ENCODE assay signal across 8 cellular contexts in genomic region chr4:40525811-40526598, GRCh38.
DNase-seq lines count a peak whose midpoint lies in the region; ATAC-seq and TF ChIP-seq lines count a peak whose summit lies in the region.

No MANE protein-coding gene starts in this region.

- peaks cover 6% of the 10 kb centered on the region for H3K4me1 ChIP-seq in RWPE2 (ENCODE audit: insufficient read depth, poor library complexity, severe bottlenecking)
- no peaks in the 10 kb centered on the region for H3K4me1 ChIP-seq in colonic mucosa

- no peak for TF ChIP-seq CTCF in AG09319 (IDR thresholded peaks at IDR 0.05; ENCODE audit: low read depth, low read length)
- no peak for TF ChIP-seq CTCF in RWPE2 (IDR thresholded peaks at IDR 0.05; ENCODE audit: poor library complexity, severe bottlenecking)
- TF ChIP-seq CTCF in fibroblast of villous mesenchyme (IDR thresholded peaks at IDR 0.05; ENCODE audit: insufficient read depth, low read depth, low read length), result no peak
- no peak for TF ChIP-seq CTCF in omental fat pad (IDR thresholded peaks at IDR 0.05)
- no peak for TF ChIP-seq CTCF in colonic mucosa (IDR thresholded peaks at IDR 0.05)

- H3K36me3 ChIP-seq in RWPE2 (ENCODE audit: low read depth) (no peaks in the 10 kb centered on the region), colonic mucosa (no peaks in the 10 kb centered on the region)

- peak overlapping the region in 1 of 2 donors; percentile 46 for H3K9ac ChIP-seq in colonic mucosa (ENCODE audit: low read depth in 2 of 2, low read length in 2 of 2)

- H3K4me3 ChIP-seq in RWPE2 (ENCODE audit: severe bottlenecking) (no peak overlapping the region), fibroblast of villous mesenchyme (ENCODE audit: low read depth, low read length) (no peak overlapping the region), colonic mucosa (no peak overlapping the region)

- H3K27ac ChIP-seq in RWPE2 (ENCODE audit: poor library complexity, severe bottlenecking) (no peak overlapping the region), colonic mucosa (no peak overlapping the region)

- intact Hi-C loops in colonic mucosa (cut with DNase I), result no loop called here

- peak; percentile 75 for DNase-seq in AG09319 (ENCODE audit: extremely low read depth, low read depth)
- DNase-seq in RWPE2 (ENCODE audit: low spot score), result no peak
- DNase-seq in fibroblast of villous mesenchyme (ENCODE audit: low read depth), result peak; percentile 91
- DNase-seq in omental fat pad (ENCODE audit: low spot score), result no peak
- no peak for DNase-seq in NCI-H146 (lab: John Stamatoyannopoulos, UW)
- no peak for DNase-seq in colonic mucosa

- H3K27me3 ChIP-seq in RWPE2 (ENCODE audit: insufficient read depth, poor library complexity, severe bottlenecking) (no peaks in the 10 kb centered on the region), colonic mucosa (no peaks in the 10 kb centered on the region)

- peak; percentile 61; the same call in 2 of the 3 replicates for ATAC-seq in RWPE2 (ENCODE audit: low read depth)
- peak; percentile 96 for ATAC-seq in omental fat pad (ENCODE audit: low FRiP score)
- no peak for ATAC-seq in GM19328 (IDR thresholded peaks at IDR 0.05; ENCODE audit: unreplicated experiment)
- no peak for ATAC-seq in HG03521 (IDR thresholded peaks at IDR 0.05; ENCODE audit: unreplicated experiment)

- H3K9me3 ChIP-seq in RWPE2 (ENCODE audit: severe bottlenecking) (no peaks in the 10 kb centered on the region), colonic mucosa (no peaks in the 10 kb centered on the region)

Comparison
In these comparisons a context has a peak if more than half of its experiments do, and no peak if none do; other contexts are left out.
1. DNase-seq: peak in AG09319 (single experiment) and fibroblast of villous mesenchyme (single experiment); none in RWPE2 (single experiment), omental fat pad (single experiment), NCI-H146 (single experiment) and colonic mucosa (single experiment).
2. ATAC-seq: peak in RWPE2 (single experiment) and omental fat pad (single experiment); none in GM19328 (single experiment) and HG03521 (single experiment).